In the genomic region with DNA sequence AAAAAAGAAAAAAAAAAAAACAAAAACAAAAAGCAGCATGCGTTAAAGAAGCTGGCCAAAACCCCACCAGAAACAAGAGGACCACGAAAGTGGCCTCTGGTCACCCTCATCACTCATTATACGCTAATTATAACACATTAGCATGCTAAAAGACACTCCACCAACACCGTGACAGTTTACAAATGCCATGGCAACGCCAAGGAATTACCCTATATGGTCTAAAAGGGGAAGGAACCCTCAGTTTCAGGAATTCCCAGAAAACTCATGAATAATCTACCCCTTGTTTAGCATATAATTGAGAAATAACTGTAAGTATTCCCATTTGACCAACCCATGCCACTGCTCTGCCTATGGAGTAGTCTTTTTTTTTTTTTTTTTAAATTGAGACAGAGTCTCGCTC, we compare ENCODE assay signal across 29 cellular contexts.
"Had no signal": no experiment of that assay in that cellular context is flagged by ENCODE, and none has a peak within 500 bp of the region (broad histone marks: within the 10 kb centered on the region; RNA-seq: fewer than 3 reads in every experiment).

No MANE protein-coding gene starts in this region.

- H3K27me3 Mint-ChIP-seq: naive thymus-derived CD8-positive, alpha-beta T cell; progenitor cell of endocrine pancreas; stimulated activated naive B cell treated with anti-CD40 and anti-IgM and Interleukin-4, amounts not matched to agents 10 μg/mL and 1 μg/mL and 100 μg/mL, for 72 hours; stimulated activated naive CD8-positive, alpha-beta T cell treated with anti-CD3 and anti-CD28 coated beads, Interleukin-15, Interleukin-2, amounts not matched to agents 100 ng/mL and 50 ng/mL, for 24 hours; type B pancreatic cell had no signal

- H3K36me3 Mint-ChIP-seq: naive thymus-derived CD8-positive, alpha-beta T cell; natural killer cell treated with Interleukin-12 subunit alpha and Interleukin-12 subunit beta and Interleukin-15 and Interleukin-18, amount 100 ng/mL, for 72 hours; neural progenitor cell; stimulated activated effector memory CD8-positive, alpha-beta T cell treated with anti-CD3 and anti-CD28 coated beads, Interleukin-12 subunit alpha, Interleukin-12 subunit beta, amount 100 ng/mL, for 72 hours; type B pancreatic cell had no signal

- ATAC-seq: naive thymus-derived CD8-positive, alpha-beta T cell; natural killer cell treated with Interleukin-12 subunit alpha and Interleukin-12 subunit beta and Interleukin-15 and Interleukin-18, amount 100 ng/mL, for 72 hours; psoas muscle; right cardiac atrium; right lobe of liver; stimulated activated effector memory CD8-positive, alpha-beta T cell treated with anti-CD3 and anti-CD28 coated beads, Interleukin-12 subunit alpha, Interleukin-12 subunit beta, amount 100 ng/mL, for 72 hours; upper lobe of right lung had no signal

- H3K27ac ChIP-seq: neural progenitor cell, ovary, parathyroid adenoma, psoas muscle, right lobe of liver, sigmoid colon, stomach, thoracic aorta, thyroid gland, tibial nerve, upper lobe of right lung, uterus had no signal

- DNase-seq: naive thymus-derived CD8-positive, alpha-beta T cell; nephron progenitor cell; occipital lobe; ovary; posterior cingulate gyrus; psoas muscle; right cardiac atrium; right lobe of liver; sigmoid colon; small intestine; stimulated activated CD4-positive, alpha-beta T cell treated with anti-CD3 and anti-CD28 coated beads, Interleukin-15, amount 100 ng/mL, for 24 hours; stimulated activated CD4-positive, alpha-beta T cell treated with anti-CD3 and anti-CD28 coated beads, Interleukin-2, amount 100 ng/mL, for 24 hours; stimulated activated CD4-positive, alpha-beta T cell treated with anti-CD3 and anti-CD28 coated beads, Interleukin-2, amount 100 ng/mL, for 48 hours; stimulated activated CD4-positive, alpha-beta T cell treated with anti-CD3 and anti-CD28 coated beads, Interleukin-4, amount 100 ng/mL, for 24 hours; stimulated activated naive B cell treated with anti-CD40 and anti-IgM and Interleukin-4, amounts not matched to agents 10 μg/mL and 1 μg/mL and 100 μg/mL, for 72 hours; stimulated activated naive CD4-positive, alpha-beta T cell treated with Interleukin-2 at 50 U/mL for 16 hours; stomach; thyroid gland; upper lobe of right lung; uterus had no signal

- H3K4me2 ChIP-seq: neural progenitor cell had no signal

- H3K9me3 ChIP-seq: ovary, psoas muscle, right lobe of liver, sigmoid colon, stomach, thoracic aorta, thyroid gland, tibial nerve, upper lobe of right lung, uterus had no signal

- H3K79me2 ChIP-seq: parathyroid adenoma had no signal

- H3K4me3 ChIP-seq: neural progenitor cell, ovary, psoas muscle, right lobe of liver, sigmoid colon, stomach, thoracic aorta, thyroid gland, tibial nerve, upper lobe of right lung, uterus had no signal

- H3K27ac Mint-ChIP-seq: natural killer cell treated with Interleukin-12 subunit alpha and Interleukin-12 subunit beta and Interleukin-15 and Interleukin-18, amount 100 ng/mL, for 72 hours; nephron progenitor cell; neural progenitor cell; progenitor cell of endocrine pancreas; stimulated activated effector memory CD8-positive, alpha-beta T cell treated with anti-CD3 and anti-CD28 coated beads, Interleukin-12 subunit alpha, Interleukin-12 subunit beta, amount 100 ng/mL, for 72 hours; stimulated activated naive CD8-positive, alpha-beta T cell treated with anti-CD3 and anti-CD28 coated beads, Interleukin-15, Interleukin-2, amounts not matched to agents 100 ng/mL and 50 ng/mL, for 24 hours; type B pancreatic cell had no signal

- H2AFZ ChIP-seq: neural progenitor cell, parathyroid adenoma had no signal

- H3K4me1 ChIP-seq: parathyroid adenoma, psoas muscle, right lobe of liver, sigmoid colon, stomach, thyroid gland, tibial nerve, upper lobe of right lung, uterus had no signal

- H3K36me3 ChIP-seq: neural progenitor cell, ovary, right lobe of liver, sigmoid colon, thoracic aorta, thyroid gland, upper lobe of right lung, uterus had no signal

- H3K9me3 Mint-ChIP-seq: natural killer cell treated with Interleukin-12 subunit alpha and Interleukin-12 subunit beta and Interleukin-15 and Interleukin-18, amount 100 ng/mL, for 72 hours; stimulated activated effector memory CD8-positive, alpha-beta T cell treated with anti-CD3 and anti-CD28 coated beads, Interleukin-12 subunit alpha, Interleukin-12 subunit beta, amount 100 ng/mL, for 72 hours; stimulated activated naive CD8-positive, alpha-beta T cell treated with anti-CD3 and anti-CD28 coated beads, Interleukin-15, Interleukin-2, amounts not matched to agents 100 ng/mL and 50 ng/mL, for 24 hours had no signal

- H3K4me3 Mint-ChIP-seq: naive thymus-derived CD8-positive, alpha-beta T cell; natural killer cell treated with Interleukin-12 subunit alpha and Interleukin-12 subunit beta and Interleukin-15 and Interleukin-18, amount 100 ng/mL, for 72 hours; nephron progenitor cell; neural progenitor cell; stimulated activated effector memory CD8-positive, alpha-beta T cell treated with anti-CD3 and anti-CD28 coated beads, Interleukin-12 subunit alpha, Interleukin-12 subunit beta, amount 100 ng/mL, for 72 hours; stimulated activated naive B cell treated with anti-CD40 and anti-IgM and Interleukin-4, amounts not matched to agents 10 μg/mL and 1 μg/mL and 100 μg/mL, for 72 hours; stimulated activated naive CD8-positive, alpha-beta T cell treated with anti-CD3 and anti-CD28 coated beads, Interleukin-15, Interleukin-2, amounts not matched to agents 100 ng/mL and 50 ng/mL, for 24 hours; type B pancreatic cell had no signal

- H3K27me3 ChIP-seq: neural progenitor cell, ovary, right lobe of liver, sigmoid colon, stomach, thyroid gland, tibial nerve, upper lobe of right lung, uterus had no signal

- H3K4me1 Mint-ChIP-seq: neural progenitor cell had no signal
